ENCODE assay signal across 17 cellular contexts in genomic region chr2:235554936-235555335, GRCh38.
DNase-seq lines count a peak whose midpoint lies in the region; ATAC-seq, FAIRE-seq and TF ChIP-seq lines count a peak whose summit lies in the region.
"Had no signal": no experiment of that assay in that cellular context is flagged by ENCODE, and none has a peak within 500 bp of the region (broad histone marks: within the 10 kb centered on the region; RNA-seq: fewer than 3 reads in every experiment).

No MANE protein-coding gene starts in this region.

- H2AK5ac ChIP-seq in trophoblast cell (ENCODE audit: low read length), result no peak overlapping the region

- H3K27me3 Mint-ChIP-seq in CD14-positive monocyte (ENCODE audit: low read depth in 3 of 3), result peaks cover 13 to 25% (median 23%) of the 10 kb centered on the region in 3 donors
- H3K27me3 Mint-ChIP-seq in activated CD8-positive, alpha-beta memory T cell treated with anti-CD3 and anti-CD28 coated beads, Interleukin-2, amount 10 ng/mL, durations not matched to agents 7 days and 5 days, result peaks cover 8% of the 10 kb centered on the region

- no peak overlapping the region for H2BK5ac ChIP-seq in trophoblast cell (ENCODE audit: low read depth, low read length, poor library complexity)

- WGBS in trophoblast cell (ENCODE audit: extremely low coverage, insufficient coverage, insufficient read length), result no CpG with 5 or more reads among the region's 9 CpGs
- 88 to 92% methylated on average over 8 to 9 of the region's 9 CpGs for WGBS in body of pancreas, 2 donors

- no peaks in the 10 kb centered on the region for H3K27me3 ChIP-seq in trophoblast cell (ENCODE audit: insufficient read depth, low read length)
- H3K27me3 ChIP-seq in body of pancreas, result no peaks in the 10 kb centered on the region

- H3K79me1 ChIP-seq in trophoblast cell (ENCODE audit: low read length), result no peaks in the 10 kb centered on the region

- H3K4me3 Mint-ChIP-seq in CD14-positive monocyte, result peak overlapping the region in 1 of 2 donors; percentile 24
- no peak overlapping the region for H3K4me3 Mint-ChIP-seq in activated CD8-positive, alpha-beta memory T cell treated with anti-CD3 and anti-CD28 coated beads, Interleukin-2, amount 10 ng/mL, durations not matched to agents 7 days and 5 days
- H3K4me3 Mint-ChIP-seq: B cell; CD4-positive, alpha-beta memory T cell; H9 had no signal

- no peak overlapping the region for H2BK12ac ChIP-seq in trophoblast cell (ENCODE audit: low read length)

- CTCF ChIA-PET in activated CD8-positive, alpha-beta memory T cell treated with anti-CD3 and anti-CD28 coated beads, Interleukin-2, amount 10 ng/mL, durations not matched to agents 7 days and 5 days (lab: Charles Lee), result no interaction called here

- no peak for ATAC-seq in activated CD8-positive, alpha-beta memory T cell treated with anti-CD3 and anti-CD28 coated beads, Interleukin-2, amount 10 ng/mL, durations not matched to agents 7 days and 5 days
- no peak for ATAC-seq in body of pancreas

- H3K9me3 ChIP-seq in kidney (ENCODE audit: control insufficient read depth in 1 of 2, low read length in 2 of 2) (no peaks in the 10 kb centered on the region), trophoblast cell (ENCODE audit: insufficient read depth, low read depth, low read length) (no peaks in the 10 kb centered on the region), body of pancreas (no peaks in the 10 kb centered on the region)

- no peak overlapping the region for H3K4me2 ChIP-seq in trophoblast cell (ENCODE audit: low read length)

- no peak overlapping the region for H3K9ac ChIP-seq in kidney (ENCODE audit: low read length in 2 of 2)
- H3K9ac ChIP-seq in trophoblast cell (ENCODE audit: low read length), result no peak overlapping the region

- no peak for FAIRE-seq in kidney (lab: Jason Lieb, UNC)
- FAIRE-seq: HTR-8/SVneo had no signal

- H4K8ac ChIP-seq in trophoblast cell (ENCODE audit: low read depth, low read length), result no peak overlapping the region

- H4K91ac ChIP-seq in trophoblast cell (ENCODE audit: low read depth, low read length), result no peak overlapping the region

- no peak overlapping the region for H4K12ac ChIP-seq in trophoblast cell (ENCODE audit: low read depth, low read length)

- no peaks in the 10 kb centered on the region for H3K36me3 Mint-ChIP-seq in CD14-positive monocyte
- H3K36me3 Mint-ChIP-seq in activated CD8-positive, alpha-beta memory T cell treated with anti-CD3 and anti-CD28 coated beads, Interleukin-2, amount 10 ng/mL, durations not matched to agents 7 days and 5 days, result no peaks in the 10 kb centered on the region
- H3K36me3 Mint-ChIP-seq: CD4-positive, alpha-beta memory T cell had no signal

- no peak overlapping the region for H2AFZ ChIP-seq in trophoblast cell (ENCODE audit: insufficient read depth, low read length, poor library complexity)

- peaks cover 8% of the 10 kb centered on the region for H3K79me2 ChIP-seq in trophoblast cell (ENCODE audit: control insufficient read depth, insufficient read depth, low read length, poor library complexity)

- H3K4ac ChIP-seq in trophoblast cell (ENCODE audit: low read depth, low read length), result peak overlapping the region; percentile 24

- TF ChIP-seq CTCF in CD14-positive monocyte (IDR thresholded peaks at IDR 0.05), result no peak
- TF ChIP-seq CTCF in kidney (IDR thresholded peaks at IDR 0.05; ENCODE audit: borderline replicate concordance, extremely low read depth, insufficient read depth), result no peak
- TF ChIP-seq CTCF in body of pancreas (IDR thresholded peaks at IDR 0.05), result no peak

- DNase-seq in CD14-positive monocyte (ENCODE audit: low spot score) (peak; percentile 36), kidney (peak; percentile 54), trophoblast cell (no peak), body of pancreas (no peak), NK-92 (lab: John Stamatoyannopoulos, UW; ENCODE audit: unreplicated experiment) (no peak)
- no peak for DNase-seq in stimulated activated CD4-positive, alpha-beta T cell treated with anti-CD3 and anti-CD28 coated beads, Interleukin-12 subunit alpha, Interleukin-12 subunit beta, amount 100 ng/mL, for 4 hours
- DNase-seq in activated CD8-positive, alpha-beta memory T cell treated with anti-CD3 and anti-CD28 coated beads, Interleukin-2, amount 10 ng/mL, durations not matched to agents 7 days and 5 days, result no peak
- DNase-seq: CD4-positive, alpha-beta memory T cell; DMS153; DMS79; GDM1; GOT3; H9; IMR-90 had no signal

- H3K14ac ChIP-seq in trophoblast cell (ENCODE audit: low read length), result no peak overlapping the region

- H3K4me1 ChIP-seq in kidney (ENCODE audit: control insufficient read depth in 1 of 2, insufficient read depth in 1 of 2, low read depth in 1 of 2, low read length in 2 of 2) (peaks cover 36 to 38% of the 10 kb centered on the region in 2 donors), trophoblast cell (ENCODE audit: control insufficient read depth in 1 of 2, insufficient read depth in 2 of 2, low read length in 2 of 2) (peaks cover 0 to 2% of the 10 kb centered on the region in 2 experiments), body of pancreas (peaks cover 59% of the 10 kb centered on the region)

- H3K27ac Mint-ChIP-seq in CD14-positive monocyte, result no peak overlapping the region
- H3K27ac Mint-ChIP-seq in activated CD8-positive, alpha-beta memory T cell treated with anti-CD3 and anti-CD28 coated beads, Interleukin-2, amount 10 ng/mL, durations not matched to agents 7 days and 5 days, result no peak overlapping the region
- H3K27ac Mint-ChIP-seq: B cell; CD4-positive, alpha-beta memory T cell had no signal

- intact Hi-C loops in CD14-positive monocyte (cut with micrococcal nuclease), result no loop called here
- intact Hi-C loops in kidney (cut with DNase I), result no loop called here
- intact Hi-C loops in body of pancreas (cut with DNase I), result no loop called here

- H3K4me1 Mint-ChIP-seq in CD14-positive monocyte, result peaks cover 11% of the 10 kb centered on the region
- H3K4me1 Mint-ChIP-seq in activated CD8-positive, alpha-beta memory T cell treated with anti-CD3 and anti-CD28 coated beads, Interleukin-2, amount 10 ng/mL, durations not matched to agents 7 days and 5 days, result no peaks in the 10 kb centered on the region
- H3K4me1 Mint-ChIP-seq: B cell had no signal

- no peak overlapping the region for H3K27ac ChIP-seq in kidney (ENCODE audit: low read depth in 2 of 2, low read length in 2 of 2)
- H3K27ac ChIP-seq in trophoblast cell (ENCODE audit: low read depth, low read length), result no peak overlapping the region
- H3K27ac ChIP-seq in body of pancreas, result peak overlapping the region in 1 of 4 donors; percentile 62
- H3K27ac ChIP-seq: C4-2B had no signal

- H3K36me3 ChIP-seq in kidney (ENCODE audit: control insufficient read depth in 1 of 2, insufficient read depth in 2 of 2, low read length in 2 of 2) (no peaks in the 10 kb centered on the region), trophoblast cell (ENCODE audit: control insufficient read depth in 1 of 2, insufficient read depth in 2 of 2, low read length in 2 of 2) (no peaks in the 10 kb centered on the region), body of pancreas (replicated peaks in 1 of 2; ENCODE audit: insufficient read depth in 1 of 2, low read depth in 2 of 2) (no peaks in the 10 kb centered on the region)

- H3K4me3 ChIP-seq in kidney (ENCODE audit: low read length in 2 of 2), result no peak overlapping the region
- no peak overlapping the region for H3K4me3 ChIP-seq in trophoblast cell (ENCODE audit: low read depth, low read length)
- no peak overlapping the region for H3K4me3 ChIP-seq in body of pancreas

- TF ChIP-seq POLR2A in body of pancreas (IDR thresholded peaks at IDR 0.05), result no peak

- H3K9me3 Mint-ChIP-seq in CD14-positive monocyte, result peaks cover 0 to 4% (median 0%) of the 10 kb centered on the region in 7 donors
- no peaks in the 10 kb centered on the region for H3K9me3 Mint-ChIP-seq in activated CD8-positive, alpha-beta memory T cell treated with anti-CD3 and anti-CD28 coated beads, Interleukin-2, amount 10 ng/mL, durations not matched to agents 7 days and 5 days (ENCODE audit: low read depth)
- H3K9me3 Mint-ChIP-seq: H9 had no signal

- no peak overlapping the region for H2BK120ac ChIP-seq in trophoblast cell (ENCODE audit: insufficient read depth, low read length, poor library complexity)

- no peak overlapping the region for H3K23ac ChIP-seq in trophoblast cell (ENCODE audit: low read length)

- H3K18ac ChIP-seq in trophoblast cell (ENCODE audit: low read length), result no peak overlapping the region

Comparison
In these comparisons a context has a peak if more than half of its experiments do, and no peak if none do; other contexts are left out.
1. DNase-seq: peak in CD14-positive monocyte (single experiment) and kidney (single experiment); none in trophoblast cell (0 of 2), stimulated activated CD4-positive, alpha-beta T cell treated with anti-CD3 and anti-CD28 coated beads, Interleukin-12 subunit alpha, Interleukin-12 subunit beta, amount 100 ng/mL, for 4 hours (single experiment), activated CD8-positive, alpha-beta memory T cell treated with anti-CD3 and anti-CD28 coated beads, Interleukin-2, amount 10 ng/mL, durations not matched to agents 7 days and 5 days (single experiment), body of pancreas (0 of 4) and NK-92 (single experiment).